In the genomic region with DNA sequence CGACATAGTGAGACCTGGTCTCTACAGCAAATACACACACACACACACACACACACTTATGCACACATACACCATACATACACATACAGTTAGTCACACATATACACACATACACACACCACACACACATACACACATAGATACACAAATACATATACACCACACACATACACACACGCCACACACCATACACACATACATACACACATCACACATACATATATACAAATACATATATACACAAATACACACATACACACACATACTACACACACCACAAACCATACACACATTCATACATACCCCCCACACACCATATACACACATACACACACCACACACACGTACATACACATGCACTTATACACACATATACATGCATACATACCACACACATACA, we compare ENCODE assay signal across 14 cellular contexts. TPM values are rescaled to one million over a fixed set of nuclear protein-coding genes. Genes with fewer than 3 reads are reported as not detected.
DNase-seq lines count a peak whose midpoint lies in the region; ATAC-seq, FAIRE-seq and TF ChIP-seq lines count a peak whose summit lies in the region.
"Had no signal": no experiment of that assay in that cellular context is flagged by ENCODE, and none has a peak within 500 bp of the region (broad histone marks: within the 10 kb centered on the region; RNA-seq: fewer than 3 reads in every experiment).

No MANE protein-coding gene starts in this region.

- H3K9me3 Mint-ChIP-seq in activated T-cell treated with anti-CD3 and anti-CD28 coated beads, Interleukin-2, amount 50 U/mL, for 24 hours: peaks cover 1% of the 10 kb centered on the region
- peaks cover 3% of the 10 kb centered on the region for H3K9me3 Mint-ChIP-seq in activated T-cell treated with anti-CD3 and anti-CD28 coated beads, Interleukin-2, amount 50 U/mL, for 4 hours
- H3K9me3 Mint-ChIP-seq in WTC11: peaks cover 3% of the 10 kb centered on the region
- H3K9me3 Mint-ChIP-seq: natural killer cell treated with Interleukin-12 subunit alpha and Interleukin-12 subunit beta and Interleukin-15 and Interleukin-18, amount 100 ng/mL, for 72 hours had no signal

- H3K27me3 Mint-ChIP-seq in activated T-cell treated with anti-CD3 and anti-CD28 coated beads, Interleukin-2, amount 50 U/mL, for 24 hours: no peaks in the 10 kb centered on the region
- H3K27me3 Mint-ChIP-seq in activated T-cell treated with anti-CD3 and anti-CD28 coated beads, Interleukin-2, amount 50 U/mL, for 4 hours (ENCODE audit: low read depth): no peaks in the 10 kb centered on the region
- no peaks in the 10 kb centered on the region for H3K27me3 Mint-ChIP-seq in WTC11 (ENCODE audit: low read depth)
- H3K27me3 Mint-ChIP-seq: natural killer cell treated with Interleukin-12 subunit alpha and Interleukin-12 subunit beta and Interleukin-15 and Interleukin-18, amount 100 ng/mL, for 72 hours had no signal

- H4K20me1 ChIP-seq in smooth muscle cell (ENCODE audit: low read depth): no peaks in the 10 kb centered on the region

- H3K27ac ChIP-seq in epithelial cell of prostate (peak overlapping the region; percentile 100), smooth muscle cell (ENCODE audit: low read depth) (peak overlapping the region; percentile 99), mesendoderm (ENCODE audit: low read depth, low read length) (no peak overlapping the region)

- H3K27me3 ChIP-seq in smooth muscle cell (ENCODE audit: low read depth) (no peaks in the 10 kb centered on the region), mesendoderm (ENCODE audit: insufficient read depth, low read length, poor library complexity) (no peaks in the 10 kb centered on the region)

- H3K36me3 ChIP-seq in smooth muscle cell (ENCODE audit: low read depth) (no peaks in the 10 kb centered on the region), mesendoderm (ENCODE audit: control insufficient read depth, insufficient read depth, low read length) (no peaks in the 10 kb centered on the region)

- H3K27ac Mint-ChIP-seq in activated T-cell treated with anti-CD3 and anti-CD28 coated beads, Interleukin-2, amount 50 U/mL, for 24 hours: peak overlapping the region; percentile 24
- H3K27ac Mint-ChIP-seq in WTC11: no peak overlapping the region

- no peak overlapping the region for H3K4me3 Mint-ChIP-seq in activated T-cell treated with anti-CD3 and anti-CD28 coated beads, Interleukin-2, amount 50 U/mL, for 24 hours
- H3K4me3 Mint-ChIP-seq in activated T-cell treated with anti-CD3 and anti-CD28 coated beads, Interleukin-2, amount 50 U/mL, for 4 hours: no peak overlapping the region
- H3K4me3 Mint-ChIP-seq in WTC11: no peak overlapping the region
- H3K4me3 Mint-ChIP-seq: natural killer cell treated with Interleukin-12 subunit alpha and Interleukin-12 subunit beta and Interleukin-15 and Interleukin-18, amount 100 ng/mL, for 72 hours had no signal

- WGBS in smooth muscle cell (ENCODE audit: low lambda C conversion rate): 94% methylated on average over 3 of the region's 3 CpGs
- WGBS in mesendoderm (ENCODE audit: extremely low coverage, insufficient coverage, low lambda C conversion rate): 100% methylated on average over 2 of the region's 3 CpGs

- H3K4me1 ChIP-seq in smooth muscle cell (ENCODE audit: low read depth): peaks cover 25% of the 10 kb centered on the region
- H3K4me1 ChIP-seq in mesendoderm (ENCODE audit: control insufficient read depth, low read depth, low read length): no peaks in the 10 kb centered on the region

- no peak overlapping the region for H2AFZ ChIP-seq in smooth muscle cell (ENCODE audit: low read depth)

- CTCF ChIA-PET in WTC11 (lab: Charles Lee): no interaction called here

- H3K4me2 ChIP-seq in smooth muscle cell: no peak overlapping the region
- no peak overlapping the region for H3K4me2 ChIP-seq in mesendoderm (ENCODE audit: low read length)

- no peak overlapping the region for H4K5ac ChIP-seq in mesendoderm (ENCODE audit: low read length)

- H3K79me2 ChIP-seq in smooth muscle cell (ENCODE audit: low read depth) (peaks cover 57% of the 10 kb centered on the region), mesendoderm (ENCODE audit: control insufficient read depth, insufficient read depth, low read length) (no peaks in the 10 kb centered on the region)

- FAIRE-seq in HTR-8/SVneo (lab: Jason Lieb, UNC): peak; percentile 70
- FAIRE-seq: G401.6 had no signal

- no peaks in the 10 kb centered on the region for H3K9me3 ChIP-seq in smooth muscle cell (replicated peaks; ENCODE audit: low read depth)

- TF ChIP-seq CTCF in smooth muscle cell (IDR thresholded peaks at IDR 0.05; ENCODE audit: borderline replicate concordance, insufficient read depth, poor library complexity, severe bottlenecking) (no peak), WTC11 (IDR thresholded peaks at IDR 0.05) (no peak)

- POLR2A ChIA-PET in WTC11 (lab: Charles Lee): no interaction called here

- H3K4me3 ChIP-seq in smooth muscle cell (no peak overlapping the region), mesendoderm (ENCODE audit: low read length) (no peak overlapping the region)

- no peak overlapping the region for H2BK120ac ChIP-seq in mesendoderm (ENCODE audit: low read depth, low read length)

- H2AK5ac ChIP-seq in mesendoderm (ENCODE audit: low read length): no peak overlapping the region

- no peak for ATAC-seq in activated T-cell treated with anti-CD3 and anti-CD28 coated beads, Interleukin-2, amount 50 U/mL, for 4 hours
- ATAC-seq in GM18511 (IDR thresholded peaks at IDR 0.05; ENCODE audit: unreplicated experiment) (no peak), WTC11 (no peak)
- ATAC-seq: left lobe of liver; natural killer cell treated with Interleukin-12 subunit alpha and Interleukin-12 subunit beta and Interleukin-15 and Interleukin-18, amount 100 ng/mL, for 72 hours had no signal

- no peak overlapping the region for H3K18ac ChIP-seq in mesendoderm (ENCODE audit: low read length)

- H2BK5ac ChIP-seq in mesendoderm (ENCODE audit: low read length): no peak overlapping the region

- H2BK15ac ChIP-seq in mesendoderm (replicated peaks; ENCODE audit: low read depth): no peak overlapping the region

- no peak for DNase-seq in activated T-cell treated with anti-CD3 and anti-CD28 coated beads, Interleukin-2, amount 50 U/mL, for 24 hours
- no peak for DNase-seq in activated T-cell treated with anti-CD3 and anti-CD28 coated beads, Interleukin-2, amount 50 U/mL, for 4 hours
- DNase-seq in HTR-8/SVneo (ENCODE audit: insufficient read length, low spot score) (no peak), epithelial cell of prostate (ENCODE audit: low read depth, low spot score) (no peak), smooth muscle cell (lab: John Stamatoyannopoulos, UW; ENCODE audit: unreplicated experiment) (no peak), mesendoderm (no peak), WTC11 (ENCODE audit: low spot score) (no peak)
- DNase-seq: activated CD8-positive, alpha-beta memory T cell treated with anti-CD3 and anti-CD28 coated beads, Interleukin-2, amount 50 U/mL, for 4 hours; NCI-H2171 treated with DMSO at 0.1 percent for 48 hours; stimulated activated CD4-positive, alpha-beta T cell treated with anti-CD3 and anti-CD28 coated beads, Interleukin-2, amount 100 ng/mL, for 48 hours had no signal

- H3K56ac ChIP-seq in mesendoderm (ENCODE audit: low read length): no peak overlapping the region

- H3K79me1 ChIP-seq in mesendoderm (ENCODE audit: low read length): no peaks in the 10 kb centered on the region

- no peak overlapping the region for H3K4ac ChIP-seq in mesendoderm (ENCODE audit: low read depth, low read length)

- no peak overlapping the region for H3K23ac ChIP-seq in mesendoderm (ENCODE audit: low read length)

- H3K4me1 Mint-ChIP-seq in activated T-cell treated with anti-CD3 and anti-CD28 coated beads, Interleukin-2, amount 50 U/mL, for 24 hours (ENCODE audit: low read depth): peaks cover 55% of the 10 kb centered on the region
- peaks cover 23% of the 10 kb centered on the region for H3K4me1 Mint-ChIP-seq in activated T-cell treated with anti-CD3 and anti-CD28 coated beads, Interleukin-2, amount 50 U/mL, for 4 hours (ENCODE audit: low read depth)
- H3K4me1 Mint-ChIP-seq in WTC11: peaks cover 5% of the 10 kb centered on the region

- peaks cover 45% of the 10 kb centered on the region for H3K36me3 Mint-ChIP-seq in activated T-cell treated with anti-CD3 and anti-CD28 coated beads, Interleukin-2, amount 50 U/mL, for 24 hours (ENCODE audit: low read depth)
- H3K36me3 Mint-ChIP-seq in activated T-cell treated with anti-CD3 and anti-CD28 coated beads, Interleukin-2, amount 50 U/mL, for 4 hours (ENCODE audit: insufficient read depth): peaks cover 8% of the 10 kb centered on the region
- H3K36me3 Mint-ChIP-seq in WTC11: no peaks in the 10 kb centered on the region
- H3K36me3 Mint-ChIP-seq: natural killer cell treated with Interleukin-12 subunit alpha and Interleukin-12 subunit beta and Interleukin-15 and Interleukin-18, amount 100 ng/mL, for 72 hours had no signal

- H3K9ac ChIP-seq in smooth muscle cell (ENCODE audit: low read depth) (peak overlapping the region; percentile 78), mesendoderm (ENCODE audit: low read length) (no peak overlapping the region)

- peaks cover 38% of the 10 kb centered on the region for H3F3A ChIP-seq in smooth muscle cell (ENCODE audit: low read depth)

- no peak overlapping the region for H4K8ac ChIP-seq in mesendoderm (ENCODE audit: low read depth, low read length)

TF ChIP-seq in WTC11, 78 proteins besides CTCF, POLR2A, EP300 and RAD21:
- TF ChIP-seq GABPB1 (CRISPR knock-in tag; IDR thresholded peaks at IDR 0.05): no peak

RNA-seq across cellular contexts. Expression of gene MICAL2, which starts 57.7 kb away (rescaled TPM):
- 100 to 1,000 TPM in 1 of 3 donors, 10 to 100 TPM in 2; 70.3 to 118 (median 71.4) TPM for total RNA-seq in activated T-cell treated with anti-CD3 and anti-CD28 coated beads, Interleukin-2, amount 50 U/mL, for 4 hours
- total RNA-seq in smooth muscle cell: 278 and 287 TPM in 2 replicates
- 158 and 161 TPM in 2 replicates for polyA plus RNA-seq in smooth muscle cell
- 6.5 TPM for polyA plus RNA-seq in mesendoderm (2013, experiment 1 of 2)
- 7.2 TPM for polyA plus RNA-seq in mesendoderm (2013, experiment 2 of 2)
- total RNA-seq in WTC11 (2021): 2.2 to 3.1 TPM (median 2.6 TPM) in 3 replicates

Comparison
In these comparisons a context has a peak if more than half of its experiments do, and no peak if none do; other contexts are left out.
1. RNA of gene MICAL2, which starts 57.7 kb away (total RNA-seq): 278 to 287 TPM in smooth muscle cell and 70.3 to 118 TPM in activated T-cell treated with anti-CD3 and anti-CD28 coated beads, Interleukin-2, amount 50 U/mL, for 4 hours; 2.2 to 3.1 TPM in WTC11; every median in the first group is over 10 times any median in the second.